ENCODE assay signal across 11 cellular contexts in genomic region chr12:32753605-32754004, GRCh38. TPM values are rescaled to one million over a fixed set of nuclear protein-coding genes. Genes with fewer than 3 reads are reported as not detected.
DNase-seq lines count a peak whose midpoint lies in the region; ATAC-seq, FAIRE-seq and TF ChIP-seq lines count a peak whose summit lies in the region.
"Had no signal": no experiment of that assay in that cellular context is flagged by ENCODE, and none has a peak within 500 bp of the region (broad histone marks: within the 10 kb centered on the region; RNA-seq: fewer than 3 reads in every experiment).

No MANE protein-coding gene starts in this region.

- no peak overlapping the region for H4K8ac ChIP-seq in H9 (replicated peaks; ENCODE audit: insufficient read length, low read depth, low read length)

- H3K27ac ChIP-seq in ACC112 (ENCODE audit: low read depth, low read length) = peak overlapping the region; percentile 83
- no peak overlapping the region for H3K27ac ChIP-seq in H9 (ENCODE audit: insufficient read length, low read depth, low read length)
- peak overlapping the region; percentile 93 for H3K27ac ChIP-seq in keratinocyte (ENCODE audit: control insufficient read depth, insufficient read depth, low read length)
- H3K27ac ChIP-seq: RWPE1 had no signal

- H3K79me2 ChIP-seq in ACC112 (ENCODE audit: control insufficient read depth, insufficient read depth, low read length, unreplicated experiment) (peaks cover 33% of the 10 kb centered on the region), H9 (ENCODE audit: insufficient read depth, low read length) (no peaks in the 10 kb centered on the region), keratinocyte (ENCODE audit: control insufficient read depth, insufficient read depth, low read length) (peaks cover 36% of the 10 kb centered on the region)

- H3T11ph ChIP-seq in H9 (ENCODE audit: low read length) = no peak overlapping the region

- no peak overlapping the region for H4K5ac ChIP-seq in H9 (ENCODE audit: insufficient read length, low read depth, low read length)

- dilution Hi-C loops in keratinocyte (cut with MboI; ENCODE audit: extremely low pct_ligation_motif_present, low sequenced_read_pairs) = no loop called here

- H3K4me1 Mint-ChIP-seq in H9 = peaks cover 16% of the 10 kb centered on the region in 2 experiments
- H3K4me1 Mint-ChIP-seq in activated naive CD8-positive, alpha-beta T cell (ENCODE audit: low read depth) = peaks cover 27% of the 10 kb centered on the region

- H3K36me3 Mint-ChIP-seq in H9 (ENCODE audit: insufficient read depth in 1 of 3, low read depth in 3 of 3) = peaks cover 25 to 55% (median 45%) of the 10 kb centered on the region in 3 experiments; a peak in 6 of 7 replicates
- H3K36me3 Mint-ChIP-seq in activated naive CD8-positive, alpha-beta T cell = peaks cover 5% of the 10 kb centered on the region

- no peak for FAIRE-seq in keratinocyte (lab: Jason Lieb, UNC)

- H2BK120ac ChIP-seq in H9 (ENCODE audit: low read depth, low read length, poor library complexity, severe bottlenecking) = no peak overlapping the region

- H4K91ac ChIP-seq in H9 (ENCODE audit: insufficient read length, low read depth, low read length) = no peak overlapping the region

- no peak overlapping the region for H3K14ac ChIP-seq in H9 (ENCODE audit: insufficient read depth, low read length)

- no peaks in the 10 kb centered on the region for H3K79me1 ChIP-seq in H9 (ENCODE audit: insufficient read depth, low read depth, low read length, poor library complexity, severe bottlenecking)

- TF ChIP-seq CTCF in H9 (conservative IDR thresholded peaks at IDR 0.05) (no peak), keratinocyte (optimal IDR thresholded peaks at IDR 0.05 in 1 of 3, IDR thresholded peaks at IDR 0.05 in 1 of 3, conservative IDR thresholded peaks at IDR 0.05 in 1 of 3; ENCODE audit: extremely low read depth in 1 of 3, insufficient read depth in 2 of 3, low read length in 3 of 3) (no peak)

- H3K36me3 ChIP-seq in ACC112 (ENCODE audit: insufficient read depth, low read length) = peaks cover 28% of the 10 kb centered on the region
- peaks cover 4 to 37% of the 10 kb centered on the region in 2 experiments for H3K36me3 ChIP-seq in keratinocyte (ENCODE audit: control insufficient read depth in 2 of 2, extremely low read depth in 1 of 2, insufficient read depth in 2 of 2, low read length in 2 of 2)

- H4K20me1 ChIP-seq in H9 (ENCODE audit: control insufficient read depth, insufficient read depth, insufficient read length) (no peaks in the 10 kb centered on the region), keratinocyte (ENCODE audit: control insufficient read depth, extremely low read depth, insufficient read depth, low read length) (peaks cover 2% of the 10 kb centered on the region)

- H3K9me3 ChIP-seq in H9 (ENCODE audit: control insufficient read depth, low read depth, low read length) = no peaks in the 10 kb centered on the region
- H3K9me3 ChIP-seq in keratinocyte (ENCODE audit: control insufficient read depth, low read depth, low read length) = no peaks in the 10 kb centered on the region

- no peak overlapping the region for H3K4ac ChIP-seq in H9 (ENCODE audit: low read depth, low read length)

- H3K23ac ChIP-seq in H9 (ENCODE audit: insufficient read length, low read depth, low read length) = no peak overlapping the region

- peak overlapping the region; percentile 90 for H3K4me2 ChIP-seq in H9 (ENCODE audit: insufficient read depth, insufficient read length, low read length)
- H3K4me2 ChIP-seq in keratinocyte (ENCODE audit: control insufficient read depth, extremely low read depth, insufficient read depth, low read depth, low read length) = peak overlapping the region; percentile 61

- peak overlapping the region; percentile 91 to 94 for H3K4me3 Mint-ChIP-seq in H9
- H3K4me3 Mint-ChIP-seq in activated naive CD8-positive, alpha-beta T cell = peak overlapping the region; percentile 91

- peaks cover 9% of the 10 kb centered on the region for H3K23me2 ChIP-seq in H9 (ENCODE audit: insufficient read length, low read depth, low read length, poor library complexity, severe bottlenecking)

- no peaks in the 10 kb centered on the region for H3K27me3 Mint-ChIP-seq in H9 (ENCODE audit: low read depth)
- H3K27me3 Mint-ChIP-seq in activated naive CD8-positive, alpha-beta T cell = no peaks in the 10 kb centered on the region

- no peak for DNase-seq in H9
- no peak for DNase-seq in keratinocyte (ENCODE audit: low read depth, low spot score)
- DNase-seq in activated CD4-positive, CD25-positive, alpha-beta regulatory T cell treated with anti-CD3 and anti-CD28 coated beads, Interleukin-2, amount 50 U/mL, for 72 hours = no peak
- DNase-seq in NCI-H345 treated with DMSO at 0.1 percent for 48 hours (lab: John Stamatoyannopoulos, UW; ENCODE audit: unreplicated experiment) = no peak
- DNase-seq in UCSD-AML1 (lab: John Stamatoyannopoulos, UW; ENCODE audit: unreplicated experiment) = no peak
- DNase-seq: DMS153, NCI-H1417 had no signal

- H2BK12ac ChIP-seq in H9 (ENCODE audit: insufficient read length, low read depth, low read length) = no peak overlapping the region

- no peak overlapping the region for H2BK15ac ChIP-seq in H9 (ENCODE audit: low read depth, low read length)

- H2BK5ac ChIP-seq in H9 (ENCODE audit: insufficient read length, low read length) = no peak overlapping the region

- no peaks in the 10 kb centered on the region for H3K9me3 Mint-ChIP-seq in H9
- no peaks in the 10 kb centered on the region for H3K9me3 Mint-ChIP-seq in activated naive CD8-positive, alpha-beta T cell (ENCODE audit: low read depth)

- H3K56ac ChIP-seq in H9 (ENCODE audit: insufficient read length, low read depth, low read length) = no peak overlapping the region

- peak overlapping the region; percentile 10 for H3K9ac ChIP-seq in H9 (ENCODE audit: extremely low read depth, insufficient read length, low read length)
- peak overlapping the region; percentile 96 for H3K9ac ChIP-seq in keratinocyte (ENCODE audit: control insufficient read depth, extremely low read depth, insufficient read depth, low read length)

- H3K4me1 ChIP-seq in ACC112 (ENCODE audit: control insufficient read depth, insufficient read depth, low read length, unreplicated experiment) (peaks cover 23% of the 10 kb centered on the region), H9 (ENCODE audit: insufficient read depth, low read length) (peaks cover 2% of the 10 kb centered on the region; the same call in 1 of the 2 replicates), keratinocyte (ENCODE audit: control insufficient read depth, extremely low read depth, insufficient read depth, low read length) (peaks cover 18% of the 10 kb centered on the region)

- H3K18ac ChIP-seq in H9 (ENCODE audit: insufficient read length, low read depth, low read length) = no peak overlapping the region

- H3K9me1 ChIP-seq in keratinocyte (ENCODE audit: control insufficient read depth, extremely low read depth, insufficient read depth, low read length) = no peaks in the 10 kb centered on the region

- no peak overlapping the region for H2BK20ac ChIP-seq in H9 (ENCODE audit: low read depth, low read length, poor library complexity, severe bottlenecking)

- H2AFZ ChIP-seq in ACC112 (ENCODE audit: low read length, unreplicated experiment) (no peak overlapping the region), H9 (ENCODE audit: low read length) (no peak overlapping the region), keratinocyte (ENCODE audit: control insufficient read depth, low read length) (no peak overlapping the region)

- H3K4me3 ChIP-seq in ACC112 (ENCODE audit: low read depth, low read length) (peak overlapping the region; percentile 92), keratinocyte (ENCODE audit: control insufficient read depth in 2 of 3, extremely low read depth in 1 of 3, insufficient read depth in 2 of 3, low read depth in 1 of 3, low read length in 3 of 3) (peak overlapping the region; percentile 49 to 90 (median 52))

- ATAC-seq in GM21825 (IDR thresholded peaks at IDR 0.05; ENCODE audit: unreplicated experiment) = no peak

- H3K27me3 ChIP-seq in ACC112 (ENCODE audit: insufficient read depth, low read length) (no peaks in the 10 kb centered on the region), H9 (ENCODE audit: insufficient read depth, low read length) (no peaks in the 10 kb centered on the region), keratinocyte (ENCODE audit: control insufficient read depth, extremely low read depth, insufficient read depth, low read length) (no peaks in the 10 kb centered on the region)

- H2AK5ac ChIP-seq in H9 (ENCODE audit: insufficient read length, low read length) = no peak overlapping the region

- WGBS in H9 (ENCODE audit: extremely low coverage, insufficient read length, low lambda C conversion rate) = no CpG with 5 or more reads among the region's 4 CpGs

- H3K27ac Mint-ChIP-seq in H9 = peak overlapping the region in 1 of 3 experiments; percentile 53; a peak in 1 of 7 replicates
- peak overlapping the region; percentile 93 for H3K27ac Mint-ChIP-seq in activated naive CD8-positive, alpha-beta T cell

RNA-seq across cellular contexts. Expression of gene YARS2, which starts 2.1 kb away (rescaled TPM):
- 41.4 and 44.5 TPM in 2 replicates for total RNA-seq in H9 (2021)
- 28.4 to 46.8 TPM (median 31.1 TPM) in 3 replicates for polyA plus RNA-seq in keratinocyte
- 19.2 TPM for polyA plus RNA-seq in keratinocyte (2011; ENCODE audit: low read depth)
- 17.3 and 37.0 TPM in 2 replicates for polyA plus RNA-seq in keratinocyte (2011; cell fraction: cytosol; rRNA removed)
- polyA plus RNA-seq in keratinocyte (2011; cell fraction: nucleus; rRNA removed) = 26.0 and 29.1 TPM in 2 replicates
- polyA plus RNA-seq in keratinocyte (2012; ENCODE audit: low replicate concordance) = 22.7 and 34.9 TPM in 2 replicates
- polyA minus RNA-seq in keratinocyte = 14.1 to 17.7 TPM (median 16.8 TPM) in 3 replicates
- polyA minus RNA-seq in keratinocyte (2011; cell fraction: cytosol; rRNA and poly(A)+ RNA removed) = 19.4 TPM
- 19.8 and 24.0 TPM in 2 replicates for polyA minus RNA-seq in keratinocyte (2011; cell fraction: nucleus; rRNA and poly(A)+ RNA removed)
